Comparison of ENCODE assay signal across 8 cellular contexts in the genomic region with DNA sequence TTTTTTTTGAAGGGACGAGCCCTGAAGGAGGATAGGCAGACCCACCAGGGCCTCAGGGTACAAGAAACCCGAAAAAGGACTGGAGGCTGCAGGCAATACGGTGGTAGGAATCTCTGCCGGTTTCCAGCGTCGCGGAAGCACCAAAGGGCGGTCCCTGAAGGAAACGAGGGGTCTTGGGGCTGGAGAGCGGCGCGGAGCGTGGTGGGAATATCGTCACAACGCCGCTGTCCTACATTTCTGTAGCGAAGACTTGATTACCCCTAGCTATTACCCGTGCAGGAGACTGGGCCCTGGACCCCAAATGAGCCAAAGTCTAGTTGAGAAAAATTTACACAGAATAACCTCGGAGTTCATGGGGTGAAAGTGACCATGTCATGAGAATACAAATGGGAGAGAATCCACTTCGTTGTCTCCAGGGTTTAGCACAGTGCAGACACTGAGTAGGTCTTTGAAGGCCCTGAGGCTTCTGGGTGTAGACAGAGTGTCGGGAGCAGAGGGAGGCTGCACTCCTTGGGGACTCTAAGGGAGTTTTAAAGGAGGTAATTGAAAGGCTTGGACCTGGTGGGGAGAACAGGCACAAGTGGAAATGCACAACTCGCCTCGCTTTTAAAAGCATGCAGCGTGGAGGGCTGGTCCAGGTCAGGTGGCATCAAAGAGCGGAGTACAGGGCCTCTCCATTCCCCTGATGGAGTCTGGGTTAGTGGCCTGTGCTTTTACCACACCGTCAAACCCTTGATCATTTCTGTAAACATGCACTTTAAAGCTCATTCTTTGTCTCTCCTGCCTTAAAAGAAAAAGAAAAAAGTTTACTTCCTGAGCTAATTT. TPM values are rescaled to one million over a fixed set of nuclear protein-coding genes. Genes with fewer than 3 reads are reported as not detected.
DNase-seq lines count a peak whose midpoint lies in the region; ATAC-seq, FAIRE-seq and TF ChIP-seq lines count a peak whose summit lies in the region.

No MANE protein-coding gene starts in this region.

- CTCF ChIA-PET in SK-N-SH (lab: Yijun Ruan, JAX) = interaction anchor here (0.8 to 4.7 kb wide), 4 partner anchors 9 to 235 kb away, joined by 3 to 30 read pairs (median 10); no protein-coding TSS in a partner anchor

- 50% methylated on average over 26 of the region's 26 CpGs for WGBS in SK-N-SH (ENCODE audit: low lambda C conversion rate)
- 26% methylated on average over 26 of the region's 26 CpGs for WGBS in esophagus muscularis mucosa

- peaks cover 6% of the 10 kb centered on the region for H3K27me3 Mint-ChIP-seq in neural progenitor cell (ENCODE audit: insufficient read depth, low read depth)

- H3K9me2 ChIP-seq in SK-N-SH = no peaks in the 10 kb centered on the region

- TF ChIP-seq CTCF in SK-N-SH (IDR thresholded peaks at IDR 0.05) (no peak), WERI-Rb-1 (IDR thresholded peaks at IDR 0.05; ENCODE audit: low read depth, low read length) (no peak), esophagus muscularis mucosa (IDR thresholded peaks at IDR 0.05) (no peak), neural progenitor cell (IDR thresholded peaks at IDR 0.05) (no peak)

- peaks cover 54% of the 10 kb centered on the region for H3K79me2 ChIP-seq in SK-N-SH (ENCODE audit: insufficient read depth)
- H3K79me2 ChIP-seq in neural progenitor cell (ENCODE audit: low read depth) = peaks cover 59% of the 10 kb centered on the region

- peak overlapping the region; percentile 94 for H3K4me3 Mint-ChIP-seq in neural progenitor cell

- no peak for TF ChIP-seq POLR2A in esophagus muscularis mucosa (IDR thresholded peaks at IDR 0.05; ENCODE audit: low read depth)

- H3K9me3 ChIP-seq in SK-N-SH (no peaks in the 10 kb centered on the region), WERI-Rb-1 (ENCODE audit: severe bottlenecking) (no peaks in the 10 kb centered on the region), esophagus muscularis mucosa (no peaks in the 10 kb centered on the region), neural progenitor cell (ENCODE audit: low read depth) (no peaks in the 10 kb centered on the region)

- intact Hi-C loops in esophagus muscularis mucosa (cut with DNase I) = loop anchor here (10.0 kb wide), 2 partner anchors 210 to 1300 kb away; no protein-coding TSS in a partner anchor

- H2AFZ ChIP-seq in SK-N-SH (ENCODE audit: low read depth) (peak overlapping the region; percentile 69; the same call in 1 of the 2 replicates), neural progenitor cell (replicated peaks) (peak overlapping the region; percentile 82)

- H3K36me3 ChIP-seq in SK-N-SH (replicated peaks in 1 of 2; ENCODE audit: control insufficient read depth in 1 of 2, insufficient read depth in 2 of 2, low read length in 1 of 2) (no peaks in the 10 kb centered on the region), WERI-Rb-1 (0 out of 2 replicates have a peak, but pooled peaks cover 2% of the 10 kb centered on the region), esophagus muscularis mucosa (no peaks in the 10 kb centered on the region), neural progenitor cell (no peaks in the 10 kb centered on the region)

- peaks cover 30 to 47% of the 10 kb centered on the region in 2 experiments for H3K4me1 ChIP-seq in SK-N-SH (ENCODE audit: control insufficient read depth in 1 of 2, insufficient read depth in 2 of 2, low read depth in 1 of 2, low read length in 1 of 2)
- H3K4me1 ChIP-seq in esophagus muscularis mucosa = peaks cover 49 to 67% (median 64%) of the 10 kb centered on the region in 4 donors
- H3K4me1 ChIP-seq in neural progenitor cell = peaks cover 49% of the 10 kb centered on the region

- H3K9me3 Mint-ChIP-seq in neural progenitor cell = no peaks in the 10 kb centered on the region

- peak overlapping the region; percentile 83 to 98 for H3K27ac ChIP-seq in SK-N-SH (ENCODE audit: low read depth in 2 of 2, low read length in 1 of 2)
- H3K27ac ChIP-seq in WERI-Rb-1 = peak overlapping the region; percentile 89
- peak overlapping the region; percentile 93 to 97 (median 94) for H3K27ac ChIP-seq in esophagus muscularis mucosa (replicated peaks in 1 of 4)
- H3K27ac ChIP-seq in neural progenitor cell = peak overlapping the region; percentile 95

- ATAC-seq in SK-N-SH treated with all-trans-retinoic acid at 6 μM for 48 hours = no peak

- DNase-seq in SK-N-SH (no peak), WERI-Rb-1 (no peak), esophagus muscularis mucosa (ENCODE audit: extremely low spot score) (no peak), neural progenitor cell (ENCODE audit: low spot score) (peak; percentile 60), NCI-H187 (lab: John Stamatoyannopoulos, UW) (no peak), HTR-8/SVneo (ENCODE audit: insufficient read length, low spot score) (no peak), occipital lobe (lab: John Stamatoyannopoulos, UW) (no peak)

- H3K4me2 ChIP-seq in SK-N-SH (peak overlapping the region; percentile 89), neural progenitor cell (peak overlapping the region; percentile 96)

- TF ChIP-seq EP300 in SK-N-SH (IDR thresholded peaks at IDR 0.05; ENCODE audit: borderline replicate concordance in 1 of 2, low read depth in 1 of 2, low read length in 1 of 2) (no peak), esophagus muscularis mucosa (IDR thresholded peaks at IDR 0.05) (no peak)

- H3K4me3 ChIP-seq in SK-N-SH (ENCODE audit: low read depth in 2 of 2, low read length in 1 of 2) = peak overlapping the region; percentile 60 to 71
- peak overlapping the region; percentile 79 for H3K4me3 ChIP-seq in WERI-Rb-1 (ENCODE audit: low read depth, low read length)
- peak overlapping the region; percentile 74 to 93 (median 83) for H3K4me3 ChIP-seq in esophagus muscularis mucosa
- peak overlapping the region; percentile 81 for H3K4me3 ChIP-seq in neural progenitor cell

- no peak for FAIRE-seq in HTR-8/SVneo (lab: Jason Lieb, UNC)

- H3F3A ChIP-seq in SK-N-SH (replicated peaks; ENCODE audit: insufficient read depth) (peaks cover 40% of the 10 kb centered on the region), neural progenitor cell (ENCODE audit: low read depth) (peaks cover 21% of the 10 kb centered on the region)

- peak overlapping the region; percentile 67 for H3K27ac Mint-ChIP-seq in neural progenitor cell

- H4K20me1 ChIP-seq in SK-N-SH (ENCODE audit: insufficient read depth) = peaks cover 5% of the 10 kb centered on the region; the same call in 1 of the 2 replicates
- peaks cover 57% of the 10 kb centered on the region for H4K20me1 ChIP-seq in neural progenitor cell (ENCODE audit: low read depth)

- peaks cover 52% of the 10 kb centered on the region for H3K4me1 Mint-ChIP-seq in neural progenitor cell

- H3K9ac ChIP-seq in SK-N-SH (peak overlapping the region; percentile 84), neural progenitor cell (peak overlapping the region; percentile 54)

- no peak for TF ChIP-seq RAD21 in SK-N-SH (IDR thresholded peaks at IDR 0.05; ENCODE audit: low read length)

- POLR2A ChIA-PET in SK-N-SH (lab: Yijun Ruan, JAX) = interaction anchor here (1.0 kb wide), 2 partner anchors 44 to 236 kb away, joined by 3 to 4 read pairs; no protein-coding TSS in a partner anchor

- H3K27me3 ChIP-seq in SK-N-SH (ENCODE audit: insufficient read depth) (no peaks in the 10 kb centered on the region), WERI-Rb-1 (ENCODE audit: insufficient read depth, low read depth, severe bottlenecking) (no peaks in the 10 kb centered on the region), esophagus muscularis mucosa (no peaks in the 10 kb centered on the region), neural progenitor cell (peaks cover 19% of the 10 kb centered on the region)

- no peaks in the 10 kb centered on the region for H3K36me3 Mint-ChIP-seq in neural progenitor cell

TF ChIP-seq in SK-N-SH, 30 proteins besides CTCF, POLR2A, EP300 and RAD21 (continues in another document):
- no peak for TF ChIP-seq RCOR1 (IDR thresholded peaks at IDR 0.05; ENCODE audit: low read length)
- TF ChIP-seq RFX5 (IDR thresholded peaks at IDR 0.05; ENCODE audit: low read length) = no peak

TF ChIP-seq in SK-N-SH treated with all-trans-retinoic acid at 6 μM for 48 hours, 23 proteins besides CTCF, POLR2A, EP300 and RAD21:
- TF ChIP-seq ZFP30 (CRISPR knock-in tag; IDR thresholded peaks at IDR 0.05) (no peak), ARNTL (CRISPR knock-in tag; IDR thresholded peaks at IDR 0.05; ENCODE audit: borderline replicate concordance, low read depth) (no peak), OSR1 (CRISPR knock-in tag; IDR thresholded peaks at IDR 0.05) (no peak), BACH2 (CRISPR knock-in tag; IDR thresholded peaks at IDR 0.05; ENCODE audit: borderline replicate concordance) (no peak), SNAI2 (CRISPR knock-in tag; IDR thresholded peaks at IDR 0.05) (no peak)
- TF ChIP-seq, protein P1, sequence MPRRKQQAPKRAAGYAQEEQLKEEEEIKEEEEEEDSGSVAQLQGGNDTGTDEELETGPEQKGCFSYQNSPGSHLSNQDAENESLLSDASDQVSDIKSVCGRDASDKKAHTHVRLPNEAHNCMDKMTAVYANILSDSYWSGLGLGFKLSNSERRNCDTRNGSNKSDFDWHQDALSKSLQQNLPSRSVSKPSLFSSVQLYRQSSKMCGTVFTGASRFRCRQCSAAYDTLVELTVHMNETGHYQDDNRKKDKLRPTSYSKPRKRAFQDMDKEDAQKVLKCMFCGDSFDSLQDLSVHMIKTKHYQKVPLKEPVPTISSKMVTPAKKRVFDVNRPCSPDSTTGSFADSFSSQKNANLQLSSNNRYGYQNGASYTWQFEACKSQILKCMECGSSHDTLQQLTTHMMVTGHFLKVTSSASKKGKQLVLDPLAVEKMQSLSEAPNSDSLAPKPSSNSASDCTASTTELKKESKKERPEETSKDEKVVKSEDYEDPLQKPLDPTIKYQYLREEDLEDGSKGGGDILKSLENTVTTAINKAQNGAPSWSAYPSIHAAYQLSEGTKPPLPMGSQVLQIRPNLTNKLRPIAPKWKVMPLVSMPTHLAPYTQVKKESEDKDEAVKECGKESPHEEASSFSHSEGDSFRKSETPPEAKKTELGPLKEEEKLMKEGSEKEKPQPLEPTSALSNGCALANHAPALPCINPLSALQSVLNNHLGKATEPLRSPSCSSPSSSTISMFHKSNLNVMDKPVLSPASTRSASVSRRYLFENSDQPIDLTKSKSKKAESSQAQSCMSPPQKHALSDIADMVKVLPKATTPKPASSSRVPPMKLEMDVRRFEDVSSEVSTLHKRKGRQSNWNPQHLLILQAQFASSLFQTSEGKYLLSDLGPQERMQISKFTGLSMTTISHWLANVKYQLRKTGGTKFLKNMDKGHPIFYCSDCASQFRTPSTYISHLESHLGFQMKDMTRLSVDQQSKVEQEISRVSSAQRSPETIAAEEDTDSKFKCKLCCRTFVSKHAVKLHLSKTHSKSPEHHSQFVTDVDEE (CRISPR knock-in tag; IDR thresholded peaks at IDR 0.05) = no peak

RNA-seq across cellular contexts. Expression of a gene that starts 1.5 kb away (rescaled TPM):
- polyA plus RNA-seq in SK-N-SH (2012; rRNA removed) = 233 and 235 TPM in 2 replicates
- polyA plus RNA-seq in SK-N-SH (2012; cell fraction: cytosol; rRNA removed) = 188 and 230 TPM in 2 replicates
- 183 and 211 TPM in 2 replicates for polyA plus RNA-seq in SK-N-SH (2012; cell fraction: nucleus; rRNA removed)
- 100 to 1,000 TPM in 3 of 4 donors, 10 to 100 TPM in 1; 90.1 to 196 (median 157) TPM for total RNA-seq in esophagus muscularis mucosa
- 61.5 and 92.5 TPM in 2 replicates for total RNA-seq in neural progenitor cell (ENCODE audit: low replicate concordance)
- 91.9 TPM for total RNA-seq in occipital lobe
